In genomic region chr10:119250641-119251314, GRCh38 we compare ENCODE assay signal across 8 cellular contexts. TPM values are rescaled to one million over a fixed set of nuclear protein-coding genes. Genes with fewer than 3 reads are reported as not detected.
DNase-seq lines count a peak whose midpoint lies in the region; ATAC-seq, FAIRE-seq and TF ChIP-seq lines count a peak whose summit lies in the region.

No MANE protein-coding gene starts in this region.

- 6% methylated on average over 10 of the region's 10 CpGs for WGBS in K562 (ENCODE audit: insufficient coverage, low coverage, missing lambda C conversion rate)
- WGBS in HepG2 (ENCODE audit: low lambda C conversion rate), result 82% methylated on average over 10 of the region's 10 CpGs

- TF ChIP-seq EP300 in K562 (IDR thresholded peaks at IDR 0.05; ENCODE audit: low read length), result peak; percentile 75
- TF ChIP-seq EP300 in HepG2 (IDR thresholded peaks at IDR 0.05; ENCODE audit: low read depth in 2 of 2, low read length in 2 of 2), result no peak
- TF ChIP-seq EP300 in HepG2 (CRISPR knock-in tag; IDR thresholded peaks at IDR 0.05; ENCODE audit: borderline replicate concordance), result no peak

- no peaks in the 10 kb centered on the region for H3K79me2 ChIP-seq in K562 (ENCODE audit: control insufficient read depth, insufficient read depth, low read length)
- peaks cover 9% of the 10 kb centered on the region for H3K79me2 ChIP-seq in HepG2 (ENCODE audit: insufficient read depth, low read length)

- FAIRE-seq in K562 (lab: Jason Lieb, UNC) (peak; percentile 87), HepG2 (lab: Jason Lieb, UNC) (no peak)

- H3K4me3 ChIP-seq in K562, result no peak overlapping the region
- H3K4me3 ChIP-seq in HepG2 (replicated peaks in 1 of 3; ENCODE audit: insufficient read depth in 1 of 3, low read depth in 2 of 3, low read length in 3 of 3), result no peak overlapping the region
- H3K4me3 ChIP-seq in upper lobe of right lung, result no peak overlapping the region

- TF ChIP-seq RAD21 in K562 (CRISPR knock-in tag; conservative IDR thresholded peaks at IDR 0.05 in 1 of 2, IDR thresholded peaks at IDR 0.05 in 1 of 2), result no peak
- no peak for TF ChIP-seq RAD21 in HepG2 (CRISPR knock-in tag; IDR thresholded peaks at IDR 0.05)

- POLR2A ChIA-PET in K562 (lab: Yijun Ruan, JAX) (interaction anchor here (0.6 to 1.0 kb wide), 4 partner anchors 9 to 43 kb away, joined by 3 read pairs; partner anchors contain the start of gene GRK5), HepG2 (lab: Yijun Ruan, JAX) (interaction anchor here (0.7 to 6.4 kb wide), 4 partner anchors 9 to 66 kb away, joined by 3 to 168 read pairs (median 26); no protein-coding TSS in a partner anchor)

- TF ChIP-seq CTCF in K562 (IDR thresholded peaks at IDR 0.05 in 2 of 3, conservative IDR thresholded peaks at IDR 0.05 in 1 of 3; ENCODE audit: insufficient read depth in 2 of 3, low read depth in 1 of 3, low read length in 3 of 3), result no peak
- TF ChIP-seq CTCF in HepG2 (CRISPR knock-in tag; IDR thresholded peaks at IDR 0.05), result no peak
- no peak for TF ChIP-seq CTCF in upper lobe of right lung (IDR thresholded peaks at IDR 0.05)

- H3K9me3 ChIP-seq in K562 (replicated peaks; ENCODE audit: control insufficient read depth, insufficient read depth, low read depth, low read length), result no peaks in the 10 kb centered on the region
- no peaks in the 10 kb centered on the region for H3K9me3 ChIP-seq in HepG2 (ENCODE audit: low read length)
- no peaks in the 10 kb centered on the region for H3K9me3 ChIP-seq in upper lobe of right lung

- ATAC-seq in K562, result peak; percentile 78
- ATAC-seq in HepG2, result no peak
- ATAC-seq in upper lobe of right lung, result no peak
- no peak for ATAC-seq in GM18909 (IDR thresholded peaks at IDR 0.05; ENCODE audit: poor library complexity, unreplicated experiment)

- peak; percentile 30 for DNase-seq in stimulated activated CD4-positive, alpha-beta T cell treated with anti-CD3 and anti-CD28 coated beads, Interleukin-15, amount 100 ng/mL, for 24 hours
- no peak for DNase-seq in stimulated activated CD4-positive, alpha-beta T cell treated with anti-CD3 and anti-CD28 coated beads, Interleukin-2, amount 100 ng/mL, for 48 hours
- DNase-seq in K562 (ENCODE audit: extremely low read depth in 1 of 4, low spot score in 3 of 4) (peak in 2 of 4 experiments; percentile 47 to 64), HepG2 (ENCODE audit: low spot score) (no peak), upper lobe of right lung (no peak), HUDEP-2 (lab: John Stamatoyannopoulos, UW; ENCODE audit: unreplicated experiment in 76 of 76) (no peak), COR-L47 (lab: John Stamatoyannopoulos, UW) (no peak)

- BruUV-seq in K562 (replicated peaks; lab: Mats Ljungman, UMichigan) (no TSS peak), HepG2 (replicated peaks; lab: Mats Ljungman, UMichigan) (no TSS peak)

- TF ChIP-seq POLR2A in K562 (conservative IDR thresholded peaks at IDR 0.05) (no peak), HepG2 (IDR thresholded peaks at IDR 0.05; ENCODE audit: insufficient read depth in 1 of 2, low read depth in 2 of 2, low read length in 2 of 2) (no peak)

- H3K4me1 ChIP-seq in K562 (replicated peaks in 1 of 2; ENCODE audit: control insufficient read depth in 2 of 2, insufficient read depth in 2 of 2, low read length in 2 of 2), result peaks cover 19 to 57% of the 10 kb centered on the region in 2 experiments
- peaks cover 82% of the 10 kb centered on the region for H3K4me1 ChIP-seq in HepG2 (ENCODE audit: insufficient read depth, low read length)
- H3K4me1 ChIP-seq in upper lobe of right lung, result peaks cover 57% of the 10 kb centered on the region

- H3K4me2 ChIP-seq in K562 (ENCODE audit: insufficient read depth, low read length) (peak overlapping the region; percentile 76), HepG2 (ENCODE audit: low read depth, low read length) (no peak overlapping the region)

- no peaks in the 10 kb centered on the region for H3K36me3 ChIP-seq in K562 (ENCODE audit: control insufficient read depth, insufficient read depth, low read length)
- H3K36me3 ChIP-seq in HepG2 (replicated peaks in 1 of 2; ENCODE audit: control insufficient read depth in 1 of 2, insufficient read depth in 2 of 2, low read length in 2 of 2), result no peaks in the 10 kb centered on the region
- no peaks in the 10 kb centered on the region for H3K36me3 ChIP-seq in upper lobe of right lung

- in situ Hi-C loops in K562 (cut with MboI) (no loop called here), HepG2 (cut with HindIII; ENCODE audit: extremely low pct_ligation_motif_present, low pct_unique_long_range_greater_than_20kb) (no loop called here)

- H2AFZ ChIP-seq in K562 (ENCODE audit: low read depth, low read length) (peak overlapping the region; percentile 92), HepG2 (ENCODE audit: low read length) (no peak overlapping the region)

- H3K9me1 ChIP-seq in K562 (ENCODE audit: control insufficient read depth, insufficient read depth, low read length), result no peaks in the 10 kb centered on the region

- CTCF ChIA-PET in K562 (lab: Yijun Ruan, JAX; ENCODE audit: low intra/inter-chr PET ratio), result no interaction called here
- CTCF ChIA-PET in HepG2 (lab: Yijun Ruan, JAX; ENCODE audit: low intra/inter-chr PET ratio, low total read pairs), result no interaction called here

- H3K27ac ChIP-seq in K562 (ENCODE audit: extremely low read depth, low read depth, low read length) (peak overlapping the region; percentile 84), HepG2 (ENCODE audit: extremely low read length, insufficient read depth, low read length) (peak overlapping the region; percentile 10), upper lobe of right lung (peak overlapping the region; percentile 48)

- H4K20me1 ChIP-seq in K562 (replicated peaks; ENCODE audit: control insufficient read depth, insufficient read depth, low read length), result no peaks in the 10 kb centered on the region
- H4K20me1 ChIP-seq in HepG2 (ENCODE audit: insufficient read depth, low read length), result no peaks in the 10 kb centered on the region

- intact Hi-C loops in K562 (cut with micrococcal nuclease), result loop anchor here (1.0 kb wide), 1 partner anchor 21 kb away; no protein-coding TSS in a partner anchor
- intact Hi-C loops in HepG2 (cut with micrococcal nuclease; ENCODE audit: unreplicated experiment), result no loop called here
- intact Hi-C loops in upper lobe of right lung (cut with DNase I), result no loop called here

- H3K9ac ChIP-seq in K562 (ENCODE audit: insufficient read depth in 1 of 2, low read depth in 2 of 2, low read length in 2 of 2), result peak overlapping the region in 1 of 2 experiments; percentile 62; a peak in 2 of 4 replicates
- no peak overlapping the region for H3K9ac ChIP-seq in HepG2 (ENCODE audit: insufficient read depth, low read depth, low read length)

- H3K27me3 ChIP-seq in K562 (ENCODE audit: control insufficient read depth in 2 of 2, insufficient read depth in 2 of 2, low read length in 2 of 2), result no peaks in the 10 kb centered on the region
- H3K27me3 ChIP-seq in HepG2 (ENCODE audit: control insufficient read depth in 1 of 2, insufficient read depth in 2 of 2, low read length in 2 of 2), result no peaks in the 10 kb centered on the region
- H3K27me3 ChIP-seq in upper lobe of right lung, result no peaks in the 10 kb centered on the region

TF ChIP-seq in K562, 482 proteins besides CTCF, POLR2A, EP300 and RAD21 (continues in another document):
- TF ChIP-seq MTA3 (IDR thresholded peaks at IDR 0.05; ENCODE audit: borderline replicate concordance), result 0 out of 2 replicates have a peak, but pooled peaks have one; percentile 21

RNA-seq across cellular contexts. Expression of gene GRK5, which starts 43.4 kb away (rescaled TPM):
- 0.88 and 1.4 TPM in 2 replicates for total RNA-seq in K562 (2011; cell fraction: chromatin; rRNA removed; ENCODE audit: low replicate concordance)
- 0.39 and 0.83 TPM in 2 replicates for total RNA-seq in K562 (2011; cell fraction: nucleolus; rRNA removed)
- total RNA-seq in K562 (2011; cell fraction: nucleoplasm; rRNA removed), result 0.31 and 0.59 TPM in 2 replicates
- total RNA-seq in K562 (2014; rRNA removed), result 0.54 and 0.65 TPM in 2 replicates
- total RNA-seq in K562 (2014; rRNA removed; fragmentation: Illumina TruSeq; extraction: Trizol), result 0.47 and 0.51 TPM in 2 replicates
- 0.45 and 0.80 TPM in 2 replicates for total RNA-seq in K562 (2015; rRNA removed; fragmentation: Illumina TruSeq; extraction: Trizol)
- total RNA-seq in K562 (2021), result 0.73 and 1.0 TPM in 2 replicates
- polyA plus RNA-seq in K562 (2011; rRNA removed), result 0.50 and 0.67 TPM in 2 replicates
- 0.31 and 0.55 TPM in 2 replicates for polyA plus RNA-seq in K562 (2011; cell fraction: cytosol; rRNA removed)
- polyA plus RNA-seq in K562 (2011; cell fraction: nucleus; rRNA removed), result 0.45 and 0.98 TPM in 2 replicates
- 0.59 and 0.68 TPM in 2 replicates for polyA plus RNA-seq in K562 (2012)
- polyA plus RNA-seq in K562 (2014; fragmentation: Illumina TruSeq; extraction: Trizol), result 0.82 and 0.83 TPM in 2 replicates
- polyA plus RNA-seq in K562 (2014; fragmentation: Nextera tagmentation; extraction: Ambion mirVana), result not detected
- polyA plus RNA-seq in K562 (2014; rRNA removed), result 0.31 and 0.46 TPM in 2 replicates
- polyA minus RNA-seq in K562 (2011; rRNA and poly(A)+ RNA removed), result 0.42 and 0.53 TPM in 2 replicates
- polyA minus RNA-seq in K562 (2011; cell fraction: cytosol; rRNA and poly(A)+ RNA removed), result not detected in 2 replicates
- polyA minus RNA-seq in K562 (2011; cell fraction: nucleus; rRNA and poly(A)+ RNA removed), result 0.44 and 0.54 TPM in 2 replicates
- total RNA-seq in HepG2 (2016; rRNA removed; fragmentation: Illumina TruSeq; extraction: Trizol), result 12.6 and 12.8 TPM in 2 replicates
- 6.3 and 7.7 TPM in 2 replicates for total RNA-seq in HepG2 (2016; cell fraction: cytosol; rRNA removed; fragmentation: Illumina TruSeq; extraction: Trizol; ENCODE audit: low read depth)
- total RNA-seq in HepG2 (2016; cell fraction: insoluble cytoplasmic fraction; rRNA removed; fragmentation: Illumina TruSeq; extraction: Trizol), result 11.4 and 13.0 TPM in 2 replicates
- total RNA-seq in HepG2 (2016; cell fraction: membrane; rRNA removed; fragmentation: Illumina TruSeq; extraction: Trizol), result 18.1 and 19.4 TPM in 2 replicates
- 6.4 and 8.1 TPM in 2 replicates for total RNA-seq in HepG2 (2016; cell fraction: nucleus; rRNA removed; fragmentation: Illumina TruSeq; extraction: Trizol)
- polyA plus RNA-seq in HepG2 (2011; rRNA removed), result 10.4 and 11.5 TPM in 2 replicates
- 10.0 and 11.4 TPM in 2 replicates for polyA plus RNA-seq in HepG2 (2011; cell fraction: cytosol; rRNA removed)
- 11.8 and 12.9 TPM in 2 replicates for polyA plus RNA-seq in HepG2 (2011; cell fraction: nucleus; rRNA removed)
- polyA plus RNA-seq in HepG2 (2012), result 10.9 and 14.3 TPM in 2 replicates
- 7.6 and 7.7 TPM in 2 replicates for polyA plus RNA-seq in HepG2 (2016; cell fraction: cytosol; fragmentation: Illumina TruSeq; extraction: Trizol; ENCODE audit: low read depth)
- 14.0 and 15.2 TPM in 2 replicates for polyA plus RNA-seq in HepG2 (2016; cell fraction: insoluble cytoplasmic fraction; fragmentation: Illumina TruSeq; extraction: Trizol; ENCODE audit: low read depth)
- polyA plus RNA-seq in HepG2 (2016; cell fraction: membrane; fragmentation: Illumina TruSeq; extraction: Trizol; ENCODE audit: low read depth), result 16.0 and 16.9 TPM in 2 replicates
- 15.4 and 17.0 TPM in 2 replicates for polyA plus RNA-seq in HepG2 (2016; cell fraction: nucleus; fragmentation: Illumina TruSeq; extraction: Trizol; ENCODE audit: insufficient read depth, low read depth)
- 5.5 and 9.4 TPM in 2 replicates for polyA minus RNA-seq in HepG2 (2011; rRNA and poly(A)+ RNA removed; ENCODE audit: low replicate concordance)
- polyA minus RNA-seq in HepG2 (2011; cell fraction: cytosol; rRNA and poly(A)+ RNA removed), result 5.5 and 8.2 TPM in 2 replicates
- 5.2 and 6.5 TPM in 2 replicates for polyA minus RNA-seq in HepG2 (2011; cell fraction: nucleus; rRNA and poly(A)+ RNA removed)
- 83.5 TPM for total RNA-seq in upper lobe of right lung

Comparison
In these comparisons a context has a peak if more than half of its experiments do, and no peak if none do; other contexts are left out.
1. H3K27ac ChIP-seq: peak in every context shown above with its lines; median percentile 84 in K562; 48 in upper lobe of right lung; 10 in HepG2.